ENCODE assay signal across 23 cellular contexts in the genomic region with DNA sequence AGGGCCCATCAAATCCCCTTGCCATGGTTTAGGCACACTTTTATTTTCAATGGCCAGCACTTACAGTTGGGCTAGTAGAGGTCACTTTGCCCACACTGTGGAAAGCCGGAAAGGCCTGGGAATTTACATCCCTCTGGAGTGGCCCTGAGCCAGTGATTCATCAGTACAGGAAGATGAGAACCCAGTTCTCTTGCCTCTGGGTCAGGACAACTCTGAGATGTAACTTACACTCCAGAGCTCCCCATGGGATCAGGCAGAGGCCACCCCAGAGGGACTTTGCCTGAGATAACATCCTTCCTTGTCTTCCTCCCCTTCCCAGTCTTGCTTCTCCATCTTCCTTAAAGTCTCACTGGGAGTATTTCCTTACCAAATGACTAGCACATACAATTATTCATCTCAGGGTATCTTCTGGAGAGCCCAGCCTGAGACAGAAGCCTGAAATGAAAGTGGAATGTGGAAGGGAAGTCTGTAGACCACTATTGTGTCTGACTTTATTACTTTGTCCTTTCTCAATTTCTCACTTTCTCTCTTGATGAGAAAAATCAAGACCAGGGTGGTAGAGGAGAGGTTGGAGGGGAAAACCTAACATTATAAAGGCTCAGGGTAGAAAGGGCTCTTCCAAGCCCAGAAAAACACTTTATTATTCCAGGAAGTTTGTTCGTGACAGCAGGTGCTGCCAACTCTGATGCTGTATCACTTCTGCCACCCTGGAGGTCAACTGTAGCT.
DNase-seq lines count a peak whose midpoint lies in the region; ATAC-seq and TF ChIP-seq lines count a peak whose summit lies in the region.
"Had no signal": no experiment of that assay in that cellular context is flagged by ENCODE, and none has a peak within 500 bp of the region (broad histone marks: within the 10 kb centered on the region; RNA-seq: fewer than 3 reads in every experiment).

No MANE protein-coding gene starts in this region.

- H3K36me3 Mint-ChIP-seq in immature natural killer cell, result no peaks in the 10 kb centered on the region
- H3K36me3 Mint-ChIP-seq: CD8-positive, alpha-beta memory T cell had no signal

- peaks cover 0 to 2% (median 0%) of the 10 kb centered on the region in 6 donors for H3K9me3 Mint-ChIP-seq in immature natural killer cell
- H3K9me3 Mint-ChIP-seq: CD8-positive, alpha-beta memory T cell; H9 had no signal

- no peaks in the 10 kb centered on the region for H3K9me3 ChIP-seq in heart right ventricle
- H3K9me3 ChIP-seq in PC-9 (ENCODE audit: insufficient read depth, low read depth), result no peaks in the 10 kb centered on the region
- H3K9me3 ChIP-seq: BLaER1 treated with 17β-estradiol and CSF1 and Interleukin-3, amounts not matched to agents 10 nM and 100 nM; MG63 had no signal

- intact Hi-C loops in heart right ventricle (cut with DNase I), result no loop called here
- intact Hi-C loops in Right ventricle myocardium inferior (cut with DNase I), result no loop called here
- intact Hi-C loops in PC-9 (cut with micrococcal nuclease; ENCODE audit: unreplicated experiment), result no loop called here

- H3F3A ChIP-seq in PC-9 (ENCODE audit: insufficient read depth, low read depth), result no peaks in the 10 kb centered on the region

- H3K4me2 ChIP-seq in PC-9, result no peak overlapping the region
- H3K4me2 ChIP-seq: BLaER1 treated with 17β-estradiol and CSF1 and Interleukin-3, amounts not matched to agents 10 nM and 100 nM had no signal

- 72 to 75% methylated on average over 2 of the region's 2 CpGs for WGBS in heart right ventricle, 2 donors

- no peaks in the 10 kb centered on the region for H3K79me2 ChIP-seq in PC-9 (ENCODE audit: low read depth)

- H3K27me3 ChIP-seq in heart right ventricle, result peaks cover 0 to 3% (median 0%) of the 10 kb centered on the region in 7 donors
- no peaks in the 10 kb centered on the region for H3K27me3 ChIP-seq in PC-9 (ENCODE audit: insufficient read depth, low read depth)
- H3K27me3 ChIP-seq: BLaER1 treated with 17β-estradiol and CSF1 and Interleukin-3, amounts not matched to agents 10 nM and 100 nM; MG63 had no signal

- CTCF ChIA-PET in PC-9 (lab: Charles Lee), result no interaction called here

- peak in 1 of 2 donors; percentile 18 for DNase-seq in heart right ventricle
- DNase-seq in Right ventricle myocardium inferior (ENCODE audit: missing footprints), result no peak
- no peak for DNase-seq in PC-9
- DNase-seq in myocyte (ENCODE audit: low read depth), result peak; percentile 20
- DNase-seq in stromal cell of bone marrow (ENCODE audit: low read depth), result peak; percentile 60
- DNase-seq in immature natural killer cell, result no peak
- no peak for DNase-seq in NCI-H187 (lab: John Stamatoyannopoulos, UW)
- DNase-seq: 8988T; CD8-positive, alpha-beta memory T cell; H9; HFFc6; Kasumi-1; MG63; NCI-H1048; NCI-H1417 treated with DMSO at 0.1 percent for 48 hours; NCI-H187 treated with DMSO at 0.1 percent for 48 hours; NCI-H226; NCI-H510A treated with DMSO at 0.1 percent for 48 hours; NCI-H774; SHP77 had no signal

- TF ChIP-seq CTCF in heart right ventricle (IDR thresholded peaks at IDR 0.05) (no peak), PC-9 (conservative IDR thresholded peaks at IDR 0.05) (no peak)

- no peaks in the 10 kb centered on the region for H3K4me1 Mint-ChIP-seq in immature natural killer cell
- H3K4me1 Mint-ChIP-seq: CD8-positive, alpha-beta memory T cell had no signal

- ATAC-seq in heart right ventricle (peak in 5 of 8 donors; percentile 4 to 66 (median 44)), Right ventricle myocardium inferior (no peak), GM21360 (IDR thresholded peaks at IDR 0.05; ENCODE audit: unreplicated experiment) (no peak)
- ATAC-seq: GM12878 had no signal

- BruUV-seq in PC-9 (replicated peaks; lab: Mats Ljungman, UMichigan), result no TSS peak

- H3K27ac Mint-ChIP-seq in immature natural killer cell, result no peak overlapping the region
- H3K27ac Mint-ChIP-seq: CD8-positive, alpha-beta memory T cell; H9; HFFc6 had no signal

- peaks cover 0 to 11% (median 4%) of the 10 kb centered on the region in 9 donors for H3K4me1 ChIP-seq in heart right ventricle
- H3K4me1 ChIP-seq in PC-9 (replicated peaks; ENCODE audit: insufficient read depth), result no peaks in the 10 kb centered on the region

- no peaks in the 10 kb centered on the region for H3K9me2 ChIP-seq in PC-9 (ENCODE audit: insufficient read depth)

- no peaks in the 10 kb centered on the region for H3K36me3 ChIP-seq in heart right ventricle
- H3K36me3 ChIP-seq in PC-9 (ENCODE audit: low read depth), result no peaks in the 10 kb centered on the region
- H3K36me3 ChIP-seq: BLaER1 treated with 17β-estradiol and CSF1 and Interleukin-3, amounts not matched to agents 10 nM and 100 nM; MG63 had no signal

- H3K4me3 ChIP-seq in heart right ventricle (no peak overlapping the region), PC-9 (no peak overlapping the region)
- H3K4me3 ChIP-seq: BLaER1 treated with 17β-estradiol and CSF1 and Interleukin-3, amounts not matched to agents 10 nM and 100 nM; GM12878; MG63 had no signal

- H2AFZ ChIP-seq in PC-9, result 0 out of 2 replicates have a peak overlapping the region, but pooled peaks have one; percentile 8

- H3K27ac ChIP-seq in heart right ventricle, result peak overlapping the region in 3 of 10 donors; percentile 28 to 51 (median 35)
- H3K27ac ChIP-seq in PC-9, result no peak overlapping the region
- H3K27ac ChIP-seq: BLaER1 treated with 17β-estradiol and CSF1 and Interleukin-3, amounts not matched to agents 10 nM and 100 nM had no signal

- H3K4me3 Mint-ChIP-seq in immature natural killer cell, result no peak overlapping the region
- H3K4me3 Mint-ChIP-seq: CD8-positive, alpha-beta memory T cell; H9; HFFc6 had no signal

- peaks cover 0 to 12% (median 0%) of the 10 kb centered on the region in 3 donors for H3K27me3 Mint-ChIP-seq in immature natural killer cell (ENCODE audit: low read depth in 3 of 3)

- POLR2A ChIA-PET in PC-9 (lab: Charles Lee; ENCODE audit: unreplicated experiment), result no interaction called here

- H4K20me1 ChIP-seq in PC-9 (ENCODE audit: insufficient read depth), result no peaks in the 10 kb centered on the region
- H4K20me1 ChIP-seq: BLaER1 treated with 17β-estradiol and CSF1 and Interleukin-3, amounts not matched to agents 10 nM and 100 nM had no signal

Comparison
In these comparisons a context has a peak if more than half of its experiments do, and no peak if none do; other contexts are left out.
1. ATAC-seq: peak in heart right ventricle (5 of 8); none in Right ventricle myocardium inferior (single experiment) and GM21360 (single experiment).
2. DNase-seq: peak in myocyte (single experiment) and stromal cell of bone marrow (single experiment); none in Right ventricle myocardium inferior (single experiment), PC-9 (0 of 2), immature natural killer cell (0 of 3) and NCI-H187 (0 of 2).